19 cellular contexts compared by ENCODE assay signal in the genomic region with DNA sequence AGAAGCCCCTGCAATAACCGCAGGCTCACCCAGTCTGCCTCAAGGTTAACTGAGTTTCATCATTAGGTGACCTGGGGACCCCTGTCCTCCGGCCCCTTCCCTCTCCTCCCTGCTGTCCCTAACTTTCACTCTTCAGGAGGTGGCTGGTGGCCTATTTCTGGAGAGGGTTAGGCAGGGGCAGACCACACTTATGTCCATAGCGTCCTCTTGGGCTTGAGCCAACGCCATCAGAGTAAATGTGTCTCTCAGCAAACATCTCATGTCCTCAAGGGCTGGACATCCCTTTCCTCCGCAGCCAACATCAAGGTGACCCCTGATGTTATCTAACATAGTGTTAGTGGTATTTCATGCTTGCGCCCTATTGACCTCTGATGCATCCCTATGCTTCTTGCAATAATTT.
DNase-seq lines count a peak whose midpoint lies in the region; ATAC-seq, FAIRE-seq and TF ChIP-seq lines count a peak whose summit lies in the region.
"Had no signal": no experiment of that assay in that cellular context is flagged by ENCODE, and none has a peak within 500 bp of the region (broad histone marks: within the 10 kb centered on the region; RNA-seq: fewer than 3 reads in every experiment).

No MANE protein-coding gene starts in this region.

- H3K4me3 ChIP-seq in DOHH2 (ENCODE audit: low read length) (peak overlapping the region; percentile 61), OCI-LY7 (ENCODE audit: low read depth, low read length, poor library complexity, severe bottlenecking) (peak overlapping the region; percentile 41), neutrophil (ENCODE audit: low read depth in 1 of 2, low read length in 1 of 2) (peak overlapping the region in 1 of 2 experiments; percentile 46), kidney (ENCODE audit: low read length in 2 of 2) (no peak overlapping the region), testis (no peak overlapping the region)
- H3K4me3 ChIP-seq: GM23248, K562 had no signal

- POLR2A ChIA-PET in OCI-LY7 (lab: Charles Lee) = interaction anchor here (0.6 to 2.2 kb wide), 10 partner anchors 8 to 388 kb away, joined by 3 to 15 read pairs (median 4); no protein-coding TSS in a partner anchor

- peak; percentile 17 to 40 for ATAC-seq in left cardiac atrium

- no TSS peak for BruUV-seq in OCI-LY7 (replicated peaks; lab: Mats Ljungman, UMichigan)

- H3K27me3 ChIP-seq in DOHH2 (ENCODE audit: control insufficient read depth, low read length) (no peaks in the 10 kb centered on the region), neutrophil (no peaks in the 10 kb centered on the region), testis (no peaks in the 10 kb centered on the region)
- H3K27me3 ChIP-seq: Peyer's patch had no signal

- peak overlapping the region; percentile 29; the same call in 1 of the 2 replicates for H2AFZ ChIP-seq in OCI-LY7 (ENCODE audit: low read length)
- H2AFZ ChIP-seq: GM23248 had no signal

- H3K4me2 ChIP-seq in DOHH2 (ENCODE audit: low read length) (peak overlapping the region; percentile 87), OCI-LY7 (ENCODE audit: low read length) (peak overlapping the region; percentile 63)

- TF ChIP-seq CTCF in DOHH2 (IDR thresholded peaks at IDR 0.05; ENCODE audit: low read depth, low read length, poor library complexity, severe bottlenecking) (no peak), OCI-LY7 (conservative IDR thresholded peaks at IDR 0.05; ENCODE audit: low read length) (no peak), neutrophil (IDR thresholded peaks at IDR 0.05) (no peak), kidney (IDR thresholded peaks at IDR 0.05; ENCODE audit: borderline replicate concordance, extremely low read depth, insufficient read depth) (no peak), testis (IDR thresholded peaks at IDR 0.05) (no peak)

- no peaks in the 10 kb centered on the region for H3K9me2 ChIP-seq in DOHH2 (replicated peaks; ENCODE audit: control insufficient read depth, low read length)
- no peaks in the 10 kb centered on the region for H3K9me2 ChIP-seq in OCI-LY7 (ENCODE audit: insufficient read depth, low read length)

- WGBS in testis, 2 donors = 85 to 94% methylated on average over 6 of the region's 6 CpGs

- no peaks in the 10 kb centered on the region for H3K79me2 ChIP-seq in DOHH2 (ENCODE audit: control insufficient read depth, low read length)
- H3K79me2 ChIP-seq in OCI-LY7 (ENCODE audit: insufficient read depth, low read depth, low read length) = no peaks in the 10 kb centered on the region

- H3K36me3 ChIP-seq in DOHH2 (ENCODE audit: control insufficient read depth, low read length) = no peaks in the 10 kb centered on the region
- no peaks in the 10 kb centered on the region for H3K36me3 ChIP-seq in OCI-LY7 (ENCODE audit: insufficient read depth, low read length)
- no peaks in the 10 kb centered on the region for H3K36me3 ChIP-seq in neutrophil
- H3K36me3 ChIP-seq in kidney (ENCODE audit: control insufficient read depth in 1 of 2, insufficient read depth in 2 of 2, low read length in 2 of 2) = no peaks in the 10 kb centered on the region
- no peaks in the 10 kb centered on the region for H3K36me3 ChIP-seq in testis (ENCODE audit: low read depth, missing control alignments)
- H3K36me3 ChIP-seq: Peyer's patch had no signal

- H3F3A ChIP-seq in DOHH2 (ENCODE audit: control insufficient read depth, insufficient read depth) = 0 out of 2 replicates have a peak, but pooled peaks cover 3% of the 10 kb centered on the region

- H3K9ac ChIP-seq in kidney (ENCODE audit: low read length in 2 of 2) = no peak overlapping the region
- H3K9ac ChIP-seq: GM23248 had no signal

- no peaks in the 10 kb centered on the region for H3K9me3 ChIP-seq in DOHH2 (ENCODE audit: control insufficient read depth, insufficient read depth, low read length)
- no peaks in the 10 kb centered on the region for H3K9me3 ChIP-seq in OCI-LY7 (ENCODE audit: low read length)
- no peaks in the 10 kb centered on the region for H3K9me3 ChIP-seq in neutrophil
- no peaks in the 10 kb centered on the region for H3K9me3 ChIP-seq in kidney (ENCODE audit: control insufficient read depth in 1 of 2, low read length in 2 of 2)
- no peaks in the 10 kb centered on the region for H3K9me3 ChIP-seq in testis
- H3K9me3 ChIP-seq: Peyer's patch had no signal

- FAIRE-seq in kidney (lab: Jason Lieb, UNC) = no peak
- FAIRE-seq: K562 had no signal

- intact Hi-C loops in OCI-LY7 (cut with micrococcal nuclease; ENCODE audit: unreplicated experiment) (loop anchor here (1.0 to 5.0 kb wide), 5 partner anchors 24 to 108 kb away; no protein-coding TSS in a partner anchor), left cardiac atrium (cut with DNase I) (no loop called here), kidney (cut with DNase I) (no loop called here), testis (cut with DNase I; ENCODE audit: low total_unique reads) (no loop called here)

- DNase-seq in OCI-LY7 (ENCODE audit: low spot score) = no peak
- DNase-seq in left cardiac atrium = no peak
- no peak for DNase-seq in HK-2 (ENCODE audit: unreplicated experiment)
- DNase-seq in inferior parietal cortex (ENCODE audit: extremely low spot score) = no peak
- no peak for DNase-seq in kidney
- DNase-seq in testis = no peak
- DNase-seq: ACHN; CD4-positive, CD25-positive, alpha-beta regulatory T cell; COR-L47; GM23248; HCEC 1CT; NCI-H1105; NCI-H1694 treated with DMSO at 0.1 percent for 48 hours; NCI-H510A; NCI-H774 had no signal

- H4K20me1 ChIP-seq in DOHH2 (ENCODE audit: control insufficient read depth, insufficient read depth, low read depth, low read length) (no peaks in the 10 kb centered on the region), OCI-LY7 (ENCODE audit: insufficient read depth, low read length) (no peaks in the 10 kb centered on the region)

- H3K27ac ChIP-seq in DOHH2 (ENCODE audit: low read depth, low read length) (peak overlapping the region; percentile 76; the same call in 1 of the 2 replicates), OCI-LY7 (ENCODE audit: low read depth, low read length, poor library complexity, severe bottlenecking) (peak overlapping the region; percentile 65), neutrophil (peak overlapping the region; percentile 93), kidney (ENCODE audit: low read depth in 2 of 2, low read length in 2 of 2) (no peak overlapping the region), testis (no peak overlapping the region)
- H3K27ac ChIP-seq: GM23248 had no signal

- TF ChIP-seq POLR2A in testis (IDR thresholded peaks at IDR 0.05) = no peak

- CTCF ChIA-PET in OCI-LY7 (lab: Charles Lee; ENCODE audit: unreplicated experiment) = interaction anchor here (0.6 to 1.5 kb wide), 3 partner anchors 75 to 111 kb away, joined by 3 to 5 read pairs (median 3); no protein-coding TSS in a partner anchor

- H3K4me1 ChIP-seq in DOHH2 (ENCODE audit: control insufficient read depth, low read length) (peaks cover 66% of the 10 kb centered on the region), OCI-LY7 (ENCODE audit: insufficient read depth, low read length, poor library complexity, severe bottlenecking) (peaks cover 61% of the 10 kb centered on the region), neutrophil (ENCODE audit: control insufficient read depth in 1 of 2, insufficient read depth in 1 of 2, low read depth in 1 of 2, low read length in 1 of 2) (peaks cover 19 to 22% of the 10 kb centered on the region in 2 experiments), kidney (ENCODE audit: control insufficient read depth in 1 of 2, insufficient read depth in 1 of 2, low read depth in 1 of 2, low read length in 2 of 2) (no peaks in the 10 kb centered on the region), testis (no peaks in the 10 kb centered on the region)

Comparison
In these comparisons a context has a peak if more than half of its experiments do, and no peak if none do; other contexts are left out.
1. H3K27ac ChIP-seq: peak in DOHH2 (single experiment), OCI-LY7 (single experiment) and neutrophil (single experiment); none in kidney (0 of 2) and testis (0 of 2).
2. H3K4me3 ChIP-seq: peak in DOHH2 (single experiment) and OCI-LY7 (single experiment); none in kidney (0 of 2) and testis (0 of 2).